ENCODE assay signal across 15 cellular contexts in genomic region chr17:80504671-80505413, GRCh38. TPM values are rescaled to one million over a fixed set of nuclear protein-coding genes. Genes with fewer than 3 reads are reported as not detected.
DNase-seq lines count a peak whose midpoint lies in the region; ATAC-seq, FAIRE-seq and TF ChIP-seq lines count a peak whose summit lies in the region.
"Had no signal": no experiment of that assay in that cellular context is flagged by ENCODE, and none has a peak within 500 bp of the region (broad histone marks: within the 10 kb centered on the region; RNA-seq: fewer than 3 reads in every experiment).

No MANE protein-coding gene starts in this region.

- ATAC-seq in SK-N-SH treated with all-trans-retinoic acid at 6 μM for 48 hours, result peak; percentile 58
- no peak for ATAC-seq in HG03097 (IDR thresholded peaks at IDR 0.05; ENCODE audit: low FRiP score, unreplicated experiment)

- peak; percentile 42 for DNase-seq in NCI-H82 (lab: John Stamatoyannopoulos, UW)
- no peak for DNase-seq in NCI-H82 treated with DMSO at 0.1 percent for 48 hours (lab: John Stamatoyannopoulos, UW; ENCODE audit: unreplicated experiment)
- peak; percentile 57 for DNase-seq in fibroblast of the aortic adventitia (ENCODE audit: low read depth)
- DNase-seq in stromal cell of bone marrow (ENCODE audit: low read depth), result peak; percentile 66
- DNase-seq in activated naive CD4-positive, alpha-beta T cell (lab: John Stamatoyannopoulos, UW), result no peak
- no peak for DNase-seq in frontal cortex (ENCODE audit: low spot score in 2 of 2)
- DNase-seq: activated CD4-positive, alpha-beta T cell treated with anti-CD3 and anti-CD28 coated beads, Interleukin-2, amount 10 ng/mL, durations not matched to agents 7 days and 5 days; AML-193; stimulated activated CD8-positive, alpha-beta memory T cell treated with anti-CD3 and anti-CD28 coated beads, Interleukin-4, amount 100 ng/mL, for 48 hours; upper lobe of left lung had no signal

- no peak overlapping the region for H3K4me3 ChIP-seq in fibroblast of the aortic adventitia (ENCODE audit: low read depth, low read length)
- H3K4me3 ChIP-seq: upper lobe of left lung had no signal

- FAIRE-seq in frontal cortex (lab: Jason Lieb, UNC), result no peak
- FAIRE-seq: bronchial epithelial cell, endothelial cell of umbilical vein had no signal

- TF ChIP-seq CTCF in fibroblast of the aortic adventitia (IDR thresholded peaks at IDR 0.05; ENCODE audit: insufficient read depth, low read length), result peak; percentile 19

TF ChIP-seq in SK-N-SH treated with all-trans-retinoic acid at 6 μM for 48 hours, 23 proteins besides CTCF, POLR2A, EP300 and RAD21:
- no peak for TF ChIP-seq ARNTL (CRISPR knock-in tag; IDR thresholded peaks at IDR 0.05; ENCODE audit: borderline replicate concordance, low read depth)
TF ChIP-seq in SK-N-SH treated with all-trans-retinoic acid at 6 μM for 48 hours: peak in this region for 0.

RNA-seq across cellular contexts. Expression of gene NPTX1, which starts 28.4 kb away (rescaled TPM):
- total RNA-seq in fibroblast of the aortic adventitia (ENCODE audit: low replicate concordance) (0.57 and 191 TPM in 2 replicates), frontal cortex (6.1 TPM)
- total RNA-seq: endothelial cell of umbilical vein, mesenteric fat pad had no signal

RNA-seq across cellular contexts. Expression of gene RPTOR, which starts 39.8 kb away (rescaled TPM):
- total RNA-seq in fibroblast of the aortic adventitia (ENCODE audit: low replicate concordance) (30.0 and 36.2 TPM in 2 replicates), frontal cortex (12.2 TPM)

Comparison
In these comparisons a context has a peak if more than half of its experiments do, and no peak if none do; other contexts are left out.
1. DNase-seq: peak in NCI-H82 (single experiment), fibroblast of the aortic adventitia (single experiment) and stromal cell of bone marrow (single experiment); none in NCI-H82 treated with DMSO at 0.1 percent for 48 hours (single experiment), activated naive CD4-positive, alpha-beta T cell (0 of 4) and frontal cortex (0 of 2).